Comparison of ENCODE assay signal across 9 cellular contexts in genomic region chr6:88650029-88650619, GRCh38.
DNase-seq lines count a peak whose midpoint lies in the region; ATAC-seq and TF ChIP-seq lines count a peak whose summit lies in the region.
"Had no signal": no experiment of that assay in that cellular context is flagged by ENCODE, and none has a peak within 500 bp of the region (broad histone marks: within the 10 kb centered on the region; RNA-seq: fewer than 3 reads in every experiment).

No MANE protein-coding gene starts in this region.

- peak overlapping the region; percentile 31 for H3K27ac Mint-ChIP-seq in osteocyte (ENCODE audit: unreplicated experiment)

- H3K4me3 Mint-ChIP-seq in osteocyte (ENCODE audit: unreplicated experiment): no peak overlapping the region

- ATAC-seq in GM18907 (IDR thresholded peaks at IDR 0.05; ENCODE audit: unreplicated experiment) (peak; percentile 96), HG02759 (IDR thresholded peaks at IDR 0.05; ENCODE audit: unreplicated experiment) (peak; percentile 98)

- H3K27me3 Mint-ChIP-seq in osteocyte (ENCODE audit: unreplicated experiment): no peaks in the 10 kb centered on the region

- H3K36me3 Mint-ChIP-seq in osteocyte (ENCODE audit: unreplicated experiment): no peaks in the 10 kb centered on the region

- H3K4me1 Mint-ChIP-seq in osteocyte (ENCODE audit: unreplicated experiment): peaks cover 17% of the 10 kb centered on the region

- peak; percentile 46 for DNase-seq in NCI-H2171 (lab: John Stamatoyannopoulos, UW)
- DNase-seq in osteocyte (ENCODE audit: extremely low spot score, unreplicated experiment): no peak
- DNase-seq in NCI-H1436 (lab: John Stamatoyannopoulos, UW): no peak
- DNase-seq in DMS114 treated with DMSO at 0.1 percent for 48 hours (lab: John Stamatoyannopoulos, UW; ENCODE audit: unreplicated experiment): no peak
- DNase-seq in LoVo (ENCODE audit: low spot score): no peak
- no peak for DNase-seq in pons (ENCODE audit: low spot score)
- DNase-seq: erythroblast had no signal

- no peaks in the 10 kb centered on the region for H3K9me3 Mint-ChIP-seq in osteocyte (ENCODE audit: unreplicated experiment)

- TF ChIP-seq CTCF in osteocyte (IDR thresholded peaks at IDR 0.05): no peak
